ENCODE assay signal across 15 cellular contexts in the genomic region with DNA sequence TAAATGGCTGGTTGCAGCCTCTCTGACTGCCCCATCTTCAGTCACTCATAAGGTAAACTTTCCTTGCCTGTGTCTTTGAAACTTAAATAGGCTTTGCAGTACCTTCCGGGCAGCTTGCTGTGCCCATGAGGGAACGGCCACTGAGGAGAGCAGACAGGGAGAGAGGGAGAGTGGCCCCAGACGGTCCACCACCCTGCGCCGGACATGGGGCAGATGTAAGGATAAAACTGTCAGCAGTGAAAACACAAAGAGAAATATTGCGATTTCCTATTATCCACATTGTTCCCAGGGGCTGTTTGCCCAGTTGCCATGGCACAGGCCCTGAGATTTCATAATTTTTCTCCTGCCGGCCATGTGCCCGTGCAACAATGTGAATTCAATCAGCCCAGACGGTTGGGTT.
"Had no signal": no experiment of that assay in that cellular context is flagged by ENCODE, and none has a peak within 500 bp of the region (broad histone marks: within the 10 kb centered on the region; RNA-seq: fewer than 3 reads in every experiment).

No MANE protein-coding gene starts in this region.

- ATAC-seq: foreskin keratinocyte; gastroesophageal sphincter; heart left ventricle; left cardiac atrium; left lung; naive thymus-derived CD4-positive, alpha-beta T cell; right lobe of liver; stimulated activated memory B cell treated with anti-CD40 and anti-IgM and Interleukin-4, amounts not matched to agents 10 μg/mL and 1 μg/mL and 100 μg/mL, for 72 hours; stimulated activated naive CD8-positive, alpha-beta T cell treated with anti-CD3 and anti-CD28 coated beads, Interleukin-15, Interleukin-2, amounts not matched to agents 100 U/mL and 50 U/mL, for 24 hours had no signal

- DNase-seq: dermis blood vessel endothelial cell; effector memory CD4-positive, alpha-beta T cell; foreskin keratinocyte; heart left ventricle; left cardiac atrium; mesenchymal stem cell; midbrain; naive thymus-derived CD4-positive, alpha-beta T cell; right lobe of liver; stimulated activated CD4-positive, alpha-beta T cell treated with anti-CD3 and anti-CD28 coated beads, Interleukin-4, amount 100 ng/mL, for 4 hours; stimulated activated naive CD8-positive, alpha-beta T cell treated with anti-CD3 and anti-CD28 coated beads, Interleukin-15, Interleukin-2, amounts not matched to agents 100 U/mL and 50 U/mL, for 24 hours; substantia nigra had no signal
